Comparison of ENCODE assay signal across 11 cellular contexts in genomic region chr7:7177044-7177517, GRCh38. TPM values are rescaled to one million over a fixed set of nuclear protein-coding genes. Genes with fewer than 3 reads are reported as not detected.
DNase-seq lines count a peak whose midpoint lies in the region; ATAC-seq and TF ChIP-seq lines count a peak whose summit lies in the region.
"Had no signal": no experiment of that assay in that cellular context is flagged by ENCODE, and none has a peak within 500 bp of the region (broad histone marks: within the 10 kb centered on the region; RNA-seq: fewer than 3 reads in every experiment).

No MANE protein-coding gene starts in this region.

- no peaks in the 10 kb centered on the region for H4K20me1 ChIP-seq in H9 (ENCODE audit: control insufficient read depth, insufficient read depth, insufficient read length)

- H3T11ph ChIP-seq in H9 (ENCODE audit: low read length) = no peak overlapping the region

- H3K79me1 ChIP-seq in H9 (ENCODE audit: insufficient read depth, low read depth, low read length, poor library complexity, severe bottlenecking) = no peaks in the 10 kb centered on the region

- WGBS in H9 (ENCODE audit: extremely low coverage, insufficient read length, low lambda C conversion rate) = no CpG with 5 or more reads among the region's 1 CpG

- no peak overlapping the region for H4K91ac ChIP-seq in H9 (ENCODE audit: insufficient read length, low read depth, low read length)

- no peak overlapping the region for H3K23ac ChIP-seq in H9 (ENCODE audit: insufficient read length, low read depth, low read length)

- H4K5ac ChIP-seq in H9 (ENCODE audit: insufficient read length, low read depth, low read length) = no peak overlapping the region

- no peak overlapping the region for H2AFZ ChIP-seq in H9 (ENCODE audit: low read length)

- H3K4me1 Mint-ChIP-seq in H9 = peaks cover 39 to 42% of the 10 kb centered on the region in 2 experiments

- no peak overlapping the region for H2BK20ac ChIP-seq in H9 (ENCODE audit: low read depth, low read length, poor library complexity, severe bottlenecking)

- no peak overlapping the region for H3K27ac ChIP-seq in H9 (ENCODE audit: insufficient read length, low read depth, low read length)
- H3K27ac ChIP-seq in skin epidermis = peak overlapping the region in 12 of 21 experiments; percentile 4 to 67 (median 38)

- H3K56ac ChIP-seq in H9 (ENCODE audit: insufficient read length, low read depth, low read length) = no peak overlapping the region

- H3K9me3 Mint-ChIP-seq in H9 = peaks cover 12 to 16% of the 10 kb centered on the region in 2 experiments

- ATAC-seq in SK-N-SH treated with all-trans-retinoic acid at 6 μM for 48 hours = peak; percentile 52
- ATAC-seq: GM12878 had no signal

- no peak overlapping the region for H3K9ac ChIP-seq in H9 (ENCODE audit: extremely low read depth, insufficient read length, low read length)

- peaks cover 3 to 20% (median 7%) of the 10 kb centered on the region in 3 experiments; a peak in 6 of 7 replicates for H3K36me3 Mint-ChIP-seq in H9 (ENCODE audit: insufficient read depth in 1 of 3, low read depth in 3 of 3)

- no peak for TF ChIP-seq CTCF in H9 (conservative IDR thresholded peaks at IDR 0.05)
- no peak for TF ChIP-seq CTCF in fibroblast of pulmonary artery (IDR thresholded peaks at IDR 0.05; ENCODE audit: low read length, missing control alignments)

- H3K14ac ChIP-seq in H9 (ENCODE audit: insufficient read depth, low read length) = no peak overlapping the region

- H3K27me3 ChIP-seq in H9 (ENCODE audit: insufficient read depth, low read length) = no peaks in the 10 kb centered on the region
- H3K27me3 ChIP-seq: stomach had no signal

- no peak overlapping the region for H3K4me3 Mint-ChIP-seq in H9
- H3K4me3 Mint-ChIP-seq: nephron progenitor cell had no signal

- no peak overlapping the region for H3K4ac ChIP-seq in H9 (ENCODE audit: low read depth, low read length)

- no peak overlapping the region for H3K18ac ChIP-seq in H9 (ENCODE audit: insufficient read length, low read depth, low read length)

- H2BK15ac ChIP-seq in H9 (ENCODE audit: low read depth, low read length) = no peak overlapping the region

- no peak overlapping the region for H3K4me2 ChIP-seq in H9 (ENCODE audit: insufficient read depth, insufficient read length, low read length)

- no peak overlapping the region for H2BK120ac ChIP-seq in H9 (ENCODE audit: low read depth, low read length, poor library complexity, severe bottlenecking)

- H3K79me2 ChIP-seq in H9 (ENCODE audit: insufficient read depth, low read length) = no peaks in the 10 kb centered on the region

- no peaks in the 10 kb centered on the region for H3K27me3 Mint-ChIP-seq in H9 (ENCODE audit: low read depth)

- H2AK5ac ChIP-seq in H9 (ENCODE audit: insufficient read length, low read length) = no peak overlapping the region

- H4K8ac ChIP-seq in H9 (replicated peaks; ENCODE audit: insufficient read length, low read depth, low read length) = no peak overlapping the region

- peak overlapping the region; percentile 0 to 79 (median 15); a peak in 5 of 7 replicates for H3K27ac Mint-ChIP-seq in H9
- H3K27ac Mint-ChIP-seq: nephron progenitor cell had no signal

- H2BK5ac ChIP-seq in H9 (ENCODE audit: insufficient read length, low read length) = no peak overlapping the region

- H3K4me1 ChIP-seq in H9 (ENCODE audit: insufficient read depth, low read length) = peaks cover 4% of the 10 kb centered on the region; the same call in 1 of the 2 replicates

- H3K4me3 ChIP-seq in fibroblast of pulmonary artery (replicated peaks; ENCODE audit: low read depth, low read length) = no peak overlapping the region
- no peak overlapping the region for H3K4me3 ChIP-seq in skin epidermis
- H3K4me3 ChIP-seq: GM12878, stomach had no signal

- DNase-seq in H9 (no peak), fibroblast of pulmonary artery (ENCODE audit: low read depth) (peak; percentile 83), NCI-H187 treated with DMSO at 0.1 percent for 48 hours (lab: John Stamatoyannopoulos, UW) (no peak), DMS 273 treated with DMSO at 0.1 percent for 48 hours (lab: John Stamatoyannopoulos, UW) (no peak), NCI-H748 (lab: John Stamatoyannopoulos, UW; ENCODE audit: unreplicated experiment) (no peak), occipital lobe (lab: John Stamatoyannopoulos, UW) (no peak)
- DNase-seq: nephron progenitor cell, stomach had no signal

- no peaks in the 10 kb centered on the region for H3K9me3 ChIP-seq in H9 (ENCODE audit: control insufficient read depth, low read depth, low read length)

- H2BK12ac ChIP-seq in H9 (ENCODE audit: insufficient read length, low read depth, low read length) = no peak overlapping the region

- H3K23me2 ChIP-seq in H9 (ENCODE audit: insufficient read length, low read depth, low read length, poor library complexity, severe bottlenecking) = peaks cover 4% of the 10 kb centered on the region

TF ChIP-seq in SK-N-SH treated with all-trans-retinoic acid at 6 μM for 48 hours, 23 proteins besides CTCF, POLR2A, EP300 and RAD21:
- TF ChIP-seq POU6F1 (CRISPR knock-in tag; IDR thresholded peaks at IDR 0.05; ENCODE audit: borderline replicate concordance, low read depth) (no peak), ISL1 (CRISPR knock-in tag; IDR thresholded peaks at IDR 0.05) (peak; percentile 76), ZC3H10 (CRISPR knock-in tag; IDR thresholded peaks at IDR 0.05) (no peak), CREB5 (CRISPR knock-in tag; IDR thresholded peaks at IDR 0.05; ENCODE audit: low read depth) (0 out of 2 replicates have a peak, but pooled peaks have one; percentile 87)

RNA-seq across cellular contexts. Expression of gene C1GALT1, which starts 5.3 kb away (rescaled TPM):
- total RNA-seq in H9 (2021) (81.5 and 88.2 TPM in 2 replicates), occipital lobe (37.7 TPM)
